1 cellular context compared by ENCODE assay signal in genomic region chr1:12580054-12580887, GRCh38.
TF ChIP-seq lines count a peak whose summit lies in the region.

No MANE protein-coding gene starts in this region.

TF ChIP-seq in K562, 482 proteins besides CTCF, POLR2A, EP300 and RAD21 (continued from another document):
- TF ChIP-seq, protein P1, sequence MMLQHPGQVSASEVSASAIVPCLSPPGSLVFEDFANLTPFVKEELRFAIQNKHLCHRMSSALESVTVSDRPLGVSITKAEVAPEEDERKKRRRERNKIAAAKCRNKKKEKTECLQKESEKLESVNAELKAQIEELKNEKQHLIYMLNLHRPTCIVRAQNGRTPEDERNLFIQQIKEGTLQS (IDR thresholded peaks at IDR 0.05): peak; percentile 34
- TF ChIP-seq, protein P1 (CRISPR knock-in tag; conservative IDR thresholded peaks at IDR 0.05): no peak
